1 cellular context compared by ENCODE assay signal in genomic region chr20:8678098-8678776, GRCh38.
TF ChIP-seq lines count a peak whose summit lies in the region.

No MANE protein-coding gene starts in this region.

TF ChIP-seq in SK-N-SH treated with all-trans-retinoic acid at 6 μM for 48 hours, 23 proteins besides CTCF, POLR2A, EP300 and RAD21 (continued from another document):
- TF ChIP-seq TOX (CRISPR knock-in tag; IDR thresholded peaks at IDR 0.05; ENCODE audit: borderline replicate concordance), result no peak
- TF ChIP-seq SNAI2 (CRISPR knock-in tag; IDR thresholded peaks at IDR 0.05), result no peak
